In the genomic region with DNA sequence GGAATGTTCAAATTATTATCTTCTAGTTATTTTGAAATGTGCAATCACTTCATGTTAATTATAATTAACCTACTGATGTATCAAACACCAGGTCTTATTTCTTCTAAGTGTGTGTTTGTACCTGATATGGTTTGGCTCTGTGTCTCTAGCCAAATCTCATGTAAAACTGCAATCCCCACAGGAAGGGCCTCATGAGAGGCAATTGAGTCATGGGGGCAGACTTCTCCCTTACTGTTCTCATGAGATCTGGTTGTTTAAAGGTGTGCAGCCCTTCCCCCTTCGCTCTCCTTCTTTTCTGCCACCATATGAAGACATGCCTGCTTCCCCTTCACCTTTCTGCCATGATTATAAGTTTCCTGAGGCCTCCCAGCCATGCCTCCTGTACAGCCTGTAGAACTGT, we compare ENCODE assay signal across 1 cellular context.
TF ChIP-seq lines count a peak whose summit lies in the region.

No MANE protein-coding gene starts in this region.

TF ChIP-seq in GM12878, 131 proteins besides CTCF, POLR2A, EP300 and RAD21:
- no peak for TF ChIP-seq SUPT20H (IDR thresholded peaks at IDR 0.05; ENCODE audit: borderline replicate concordance, control insufficient read depth, low read depth, low read length)
- TF ChIP-seq BMI1 (IDR thresholded peaks at IDR 0.05; ENCODE audit: borderline replicate concordance) = no peak
- TF ChIP-seq, protein P1, sequence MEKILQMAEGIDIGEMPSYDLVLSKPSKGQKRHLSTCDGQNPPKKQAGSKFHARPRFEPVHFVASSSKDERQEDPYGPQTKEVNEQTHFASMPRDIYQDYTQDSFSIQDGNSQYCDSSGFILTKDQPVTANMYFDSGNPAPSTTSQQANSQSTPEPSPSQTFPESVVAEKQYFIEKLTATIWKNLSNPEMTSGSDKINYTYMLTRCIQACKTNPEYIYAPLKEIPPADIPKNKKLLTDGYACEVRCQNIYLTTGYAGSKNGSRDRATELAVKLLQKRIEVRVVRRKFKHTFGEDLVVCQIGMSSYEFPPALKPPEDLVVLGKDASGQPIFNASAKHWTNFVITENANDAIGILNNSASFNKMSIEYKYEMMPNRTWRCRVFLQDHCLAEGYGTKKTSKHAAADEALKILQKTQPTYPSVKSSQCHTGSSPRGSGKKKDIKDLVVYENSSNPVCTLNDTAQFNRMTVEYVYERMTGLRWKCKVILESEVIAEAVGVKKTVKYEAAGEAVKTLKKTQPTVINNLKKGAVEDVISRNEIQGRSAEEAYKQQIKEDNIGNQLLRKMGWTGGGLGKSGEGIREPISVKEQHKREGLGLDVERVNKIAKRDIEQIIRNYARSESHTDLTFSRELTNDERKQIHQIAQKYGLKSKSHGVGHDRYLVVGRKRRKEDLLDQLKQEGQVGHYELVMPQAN (conservative IDR thresholded peaks at IDR 0.05) = no peak
- no peak for TF ChIP-seq SUZ12 (IDR thresholded peaks at IDR 0.05; ENCODE audit: unreplicated experiment)
- TF ChIP-seq ZNF384 (IDR thresholded peaks at IDR 0.05; ENCODE audit: borderline replicate concordance, low read depth, low read length) = no peak
- TF ChIP-seq, protein P2, sequence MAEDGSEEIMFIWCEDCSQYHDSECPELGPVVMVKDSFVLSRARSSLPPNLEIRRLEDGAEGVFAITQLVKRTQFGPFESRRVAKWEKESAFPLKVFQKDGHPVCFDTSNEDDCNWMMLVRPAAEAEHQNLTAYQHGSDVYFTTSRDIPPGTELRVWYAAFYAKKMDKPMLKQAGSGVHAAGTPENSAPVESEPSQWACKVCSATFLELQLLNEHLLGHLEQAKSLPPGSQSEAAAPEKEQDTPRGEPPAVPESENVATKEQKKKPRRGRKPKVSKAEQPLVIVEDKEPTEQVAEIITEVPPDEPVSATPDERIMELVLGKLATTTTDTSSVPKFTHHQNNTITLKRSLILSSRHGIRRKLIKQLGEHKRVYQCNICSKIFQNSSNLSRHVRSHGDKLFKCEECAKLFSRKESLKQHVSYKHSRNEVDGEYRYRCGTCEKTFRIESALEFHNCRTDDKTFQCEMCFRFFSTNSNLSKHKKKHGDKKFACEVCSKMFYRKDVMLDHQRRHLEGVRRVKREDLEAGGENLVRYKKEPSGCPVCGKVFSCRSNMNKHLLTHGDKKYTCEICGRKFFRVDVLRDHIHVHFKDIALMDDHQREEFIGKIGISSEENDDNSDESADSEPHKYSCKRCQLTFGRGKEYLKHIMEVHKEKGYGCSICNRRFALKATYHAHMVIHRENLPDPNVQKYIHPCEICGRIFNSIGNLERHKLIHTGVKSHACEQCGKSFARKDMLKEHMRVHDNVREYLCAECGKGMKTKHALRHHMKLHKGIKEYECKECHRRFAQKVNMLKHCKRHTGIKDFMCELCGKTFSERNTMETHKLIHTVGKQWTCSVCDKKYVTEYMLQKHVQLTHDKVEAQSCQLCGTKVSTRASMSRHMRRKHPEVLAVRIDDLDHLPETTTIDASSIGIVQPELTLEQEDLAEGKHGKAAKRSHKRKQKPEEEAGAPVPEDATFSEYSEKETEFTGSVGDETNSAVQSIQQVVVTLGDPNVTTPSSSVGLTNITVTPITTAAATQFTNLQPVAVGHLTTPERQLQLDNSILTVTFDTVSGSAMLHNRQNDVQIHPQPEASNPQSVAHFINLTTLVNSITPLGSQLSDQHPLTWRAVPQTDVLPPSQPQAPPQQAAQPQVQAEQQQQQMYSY (CRISPR knock-in tag; IDR thresholded peaks at IDR 0.05) = no peak
- TF ChIP-seq ZBED1 (IDR thresholded peaks at IDR 0.05; ENCODE audit: borderline replicate concordance) = no peak
- TF ChIP-seq NBN (IDR thresholded peaks at IDR 0.05) = no peak
- no peak for TF ChIP-seq GATAD2B (conservative IDR thresholded peaks at IDR 0.05; ENCODE audit: low read depth)
- no peak for TF ChIP-seq SMAD5 (IDR thresholded peaks at IDR 0.05; ENCODE audit: low read depth)
- TF ChIP-seq, protein P3, sequence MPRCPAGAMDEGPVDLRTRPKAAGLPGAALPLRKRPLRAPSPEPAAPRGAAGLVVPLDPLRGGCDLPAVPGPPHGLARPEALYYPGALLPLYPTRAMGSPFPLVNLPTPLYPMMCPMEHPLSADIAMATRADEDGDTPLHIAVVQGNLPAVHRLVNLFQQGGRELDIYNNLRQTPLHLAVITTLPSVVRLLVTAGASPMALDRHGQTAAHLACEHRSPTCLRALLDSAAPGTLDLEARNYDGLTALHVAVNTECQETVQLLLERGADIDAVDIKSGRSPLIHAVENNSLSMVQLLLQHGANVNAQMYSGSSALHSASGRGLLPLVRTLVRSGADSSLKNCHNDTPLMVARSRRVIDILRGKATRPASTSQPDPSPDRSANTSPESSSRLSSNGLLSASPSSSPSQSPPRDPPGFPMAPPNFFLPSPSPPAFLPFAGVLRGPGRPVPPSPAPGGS (IDR thresholded peaks at IDR 0.05; ENCODE audit: borderline replicate concordance, insufficient read depth, low read depth, low read length, poor library complexity, severe bottlenecking) = no peak
- no peak for TF ChIP-seq SMAD1 (IDR thresholded peaks at IDR 0.05; ENCODE audit: low read depth, partially characterized antibody)
- TF ChIP-seq, protein P4, sequence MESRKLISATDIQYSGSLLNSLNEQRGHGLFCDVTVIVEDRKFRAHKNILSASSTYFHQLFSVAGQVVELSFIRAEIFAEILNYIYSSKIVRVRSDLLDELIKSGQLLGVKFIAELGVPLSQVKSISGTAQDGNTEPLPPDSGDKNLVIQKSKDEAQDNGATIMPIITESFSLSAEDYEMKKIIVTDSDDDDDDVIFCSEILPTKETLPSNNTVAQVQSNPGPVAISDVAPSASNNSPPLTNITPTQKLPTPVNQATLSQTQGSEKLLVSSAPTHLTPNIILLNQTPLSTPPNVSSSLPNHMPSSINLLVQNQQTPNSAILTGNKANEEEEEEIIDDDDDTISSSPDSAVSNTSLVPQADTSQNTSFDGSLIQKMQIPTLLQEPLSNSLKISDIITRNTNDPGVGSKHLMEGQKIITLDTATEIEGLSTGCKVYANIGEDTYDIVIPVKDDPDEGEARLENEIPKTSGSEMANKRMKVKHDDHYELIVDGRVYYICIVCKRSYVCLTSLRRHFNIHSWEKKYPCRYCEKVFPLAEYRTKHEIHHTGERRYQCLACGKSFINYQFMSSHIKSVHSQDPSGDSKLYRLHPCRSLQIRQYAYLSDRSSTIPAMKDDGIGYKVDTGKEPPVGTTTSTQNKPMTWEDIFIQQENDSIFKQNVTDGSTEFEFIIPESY (IDR thresholded peaks at IDR 0.05) = no peak
- no peak for TF ChIP-seq PAX8 (IDR thresholded peaks at IDR 0.05)
- TF ChIP-seq MTA3 (IDR thresholded peaks at IDR 0.05; ENCODE audit: borderline replicate concordance, low read length) = no peak
- no peak for TF ChIP-seq BCL11A (IDR thresholded peaks at IDR 0.05; ENCODE audit: low read depth, low read length)
- TF ChIP-seq JUND (IDR thresholded peaks at IDR 0.05; ENCODE audit: low read depth, low read length) = no peak
- TF ChIP-seq, protein P5, sequence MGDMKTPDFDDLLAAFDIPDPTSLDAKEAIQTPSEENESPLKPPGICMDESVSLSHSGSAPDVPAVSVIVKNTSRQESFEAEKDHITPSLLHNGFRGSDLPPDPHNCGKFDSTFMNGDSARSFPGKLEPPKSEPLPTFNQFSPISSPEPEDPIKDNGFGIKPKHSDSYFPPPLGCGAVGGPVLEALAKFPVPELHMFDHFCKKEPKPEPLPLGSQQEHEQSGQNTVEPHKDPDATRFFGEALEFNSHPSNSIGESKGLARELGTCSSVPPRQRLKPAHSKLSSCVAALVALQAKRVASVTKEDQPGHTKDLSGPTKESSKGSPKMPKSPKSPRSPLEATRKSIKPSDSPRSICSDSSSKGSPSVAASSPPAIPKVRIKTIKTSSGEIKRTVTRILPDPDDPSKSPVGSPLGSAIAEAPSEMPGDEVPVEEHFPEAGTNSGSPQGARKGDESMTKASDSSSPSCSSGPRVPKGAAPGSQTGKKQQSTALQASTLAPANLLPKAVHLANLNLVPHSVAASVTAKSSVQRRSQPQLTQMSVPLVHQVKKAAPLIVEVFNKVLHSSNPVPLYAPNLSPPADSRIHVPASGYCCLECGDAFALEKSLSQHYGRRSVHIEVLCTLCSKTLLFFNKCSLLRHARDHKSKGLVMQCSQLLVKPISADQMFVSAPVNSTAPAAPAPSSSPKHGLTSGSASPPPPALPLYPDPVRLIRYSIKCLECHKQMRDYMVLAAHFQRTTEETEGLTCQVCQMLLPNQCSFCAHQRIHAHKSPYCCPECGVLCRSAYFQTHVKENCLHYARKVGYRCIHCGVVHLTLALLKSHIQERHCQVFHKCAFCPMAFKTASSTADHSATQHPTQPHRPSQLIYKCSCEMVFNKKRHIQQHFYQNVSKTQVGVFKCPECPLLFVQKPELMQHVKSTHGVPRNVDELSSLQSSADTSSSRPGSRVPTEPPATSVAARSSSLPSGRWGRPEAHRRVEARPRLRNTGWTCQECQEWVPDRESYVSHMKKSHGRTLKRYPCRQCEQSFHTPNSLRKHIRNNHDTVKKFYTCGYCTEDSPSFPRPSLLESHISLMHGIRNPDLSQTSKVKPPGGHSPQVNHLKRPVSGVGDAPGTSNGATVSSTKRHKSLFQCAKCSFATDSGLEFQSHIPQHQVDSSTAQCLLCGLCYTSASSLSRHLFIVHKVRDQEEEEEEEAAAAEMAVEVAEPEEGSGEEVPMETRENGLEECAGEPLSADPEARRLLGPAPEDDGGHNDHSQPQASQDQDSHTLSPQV (IDR thresholded peaks at IDR 0.05) = no peak
- TF ChIP-seq DPF2 (IDR thresholded peaks at IDR 0.05) = no peak
